ENCODE assay signal across 15 cellular contexts in the genomic region with DNA sequence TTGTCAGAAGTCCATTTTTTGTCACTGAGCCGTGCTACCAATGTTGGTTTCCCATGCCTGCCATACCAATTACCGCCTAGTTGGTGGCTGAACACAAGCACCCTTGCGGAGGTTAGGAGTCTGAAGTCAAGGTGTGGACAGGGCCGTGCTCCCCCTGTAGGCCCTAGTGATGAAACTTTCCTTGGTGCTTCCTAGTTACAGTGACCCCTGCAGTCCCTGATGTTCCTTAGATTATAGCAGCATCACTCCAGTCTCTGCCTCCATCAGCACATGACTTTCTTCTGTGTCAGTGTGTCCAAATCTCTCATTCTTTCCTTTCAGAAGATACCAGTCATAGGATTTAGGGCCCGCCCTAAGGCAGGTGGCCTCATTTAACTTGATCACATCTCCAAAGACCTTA.
DNase-seq lines count a peak whose midpoint lies in the region; ATAC-seq and TF ChIP-seq lines count a peak whose summit lies in the region.
"Had no signal": no experiment of that assay in that cellular context is flagged by ENCODE, and none has a peak within 500 bp of the region (broad histone marks: within the 10 kb centered on the region; RNA-seq: fewer than 3 reads in every experiment).

No MANE protein-coding gene starts in this region.

- no peaks in the 10 kb centered on the region for H3K27me3 ChIP-seq in Karpas-422 (ENCODE audit: low read length)
- H3K27me3 ChIP-seq in kidney epithelial cell (ENCODE audit: control insufficient read depth, insufficient read depth, low read length), result peaks cover 3% of the 10 kb centered on the region

- no peak overlapping the region for H2AFZ ChIP-seq in Karpas-422 (ENCODE audit: low read length)

- no peak overlapping the region for H3K27ac ChIP-seq in Karpas-422 (ENCODE audit: low read length)

- ATAC-seq in HG02938 (IDR thresholded peaks at IDR 0.05; ENCODE audit: unreplicated experiment), result no peak
- ATAC-seq: Right ventricle myocardium inferior had no signal

- no peak overlapping the region for H3K4me3 ChIP-seq in GM12864 (ENCODE audit: low read depth, low read length)
- H3K4me3 ChIP-seq in Karpas-422 (ENCODE audit: low read length), result no peak overlapping the region
- no peak overlapping the region for H3K4me3 ChIP-seq in kidney epithelial cell (ENCODE audit: low read depth, low read length)

- H3K36me3 ChIP-seq in Karpas-422 (ENCODE audit: insufficient read depth, low read length) (no peaks in the 10 kb centered on the region), kidney epithelial cell (ENCODE audit: control insufficient read depth, insufficient read depth, low read length) (no peaks in the 10 kb centered on the region)

- no peaks in the 10 kb centered on the region for H3K4me1 ChIP-seq in Karpas-422 (ENCODE audit: low read length)

- no peak overlapping the region for H3K4me2 ChIP-seq in Karpas-422 (ENCODE audit: low read depth, low read length, poor library complexity, severe bottlenecking)

- no peak for DNase-seq in GM12864 (ENCODE audit: low read depth)
- DNase-seq in Karpas-422, result peak; percentile 54
- peak; percentile 64 for DNase-seq in SK-MEL-5 (ENCODE audit: low read depth, low spot score)
- no peak for DNase-seq in kidney epithelial cell (ENCODE audit: low read depth)
- DNase-seq in D341Med (ENCODE audit: low spot score), result no peak
- no peak for DNase-seq in MV-4-11 (lab: John Stamatoyannopoulos, UW)
- no peak for DNase-seq in activated CD4-positive, alpha-beta T cell treated with anti-CD3 and anti-CD28 coated beads for 4 hours
- DNase-seq: activated CD4-positive, alpha-beta T cell treated with anti-CD3 and anti-CD28 coated beads, Interleukin-2, amount 50 U/mL, for 48 hours; cerebellar nuclear complex; DMS79 treated with DMSO at 0.1 percent for 48 hours; NCI-H1694; NCI-H510A treated with DMSO at 0.1 percent for 48 hours; T1000 had no signal

- in situ Hi-C loops in SK-MEL-5 (cut with HindIII; ENCODE audit: low pct_unique_long_range_greater_than_20kb, low sequenced_read_pairs), result no loop called here

- H3K9me3 ChIP-seq in Karpas-422 (ENCODE audit: low read length), result no peaks in the 10 kb centered on the region

- peak; percentile 2 for TF ChIP-seq CTCF in GM12864 (IDR thresholded peaks at IDR 0.05; ENCODE audit: low read depth, low read length, missing control alignments)
- TF ChIP-seq CTCF in kidney epithelial cell (IDR thresholded peaks at IDR 0.05; ENCODE audit: insufficient read depth, low read length, poor library complexity, severe bottlenecking), result peak; percentile 10

- H3K9ac ChIP-seq in Karpas-422 (ENCODE audit: low read length), result no peak overlapping the region

- no peaks in the 10 kb centered on the region for H4K20me1 ChIP-seq in Karpas-422 (ENCODE audit: insufficient read depth, low read depth, low read length)

- H3K9me2 ChIP-seq in Karpas-422 (replicated peaks; ENCODE audit: insufficient read depth, low read length), result no peaks in the 10 kb centered on the region

- no peaks in the 10 kb centered on the region for H3K79me2 ChIP-seq in Karpas-422 (ENCODE audit: low read length)

Comparison
In these comparisons a context has a peak if more than half of its experiments do, and no peak if none do; other contexts are left out.
1. DNase-seq: peak in Karpas-422 (single experiment) and SK-MEL-5 (single experiment); none in GM12864 (single experiment), kidney epithelial cell (single experiment), D341Med (single experiment), MV-4-11 (single experiment) and activated CD4-positive, alpha-beta T cell treated with anti-CD3 and anti-CD28 coated beads for 4 hours (0 of 2).